ENCODE assay signal across 8 cellular contexts in the genomic region with DNA sequence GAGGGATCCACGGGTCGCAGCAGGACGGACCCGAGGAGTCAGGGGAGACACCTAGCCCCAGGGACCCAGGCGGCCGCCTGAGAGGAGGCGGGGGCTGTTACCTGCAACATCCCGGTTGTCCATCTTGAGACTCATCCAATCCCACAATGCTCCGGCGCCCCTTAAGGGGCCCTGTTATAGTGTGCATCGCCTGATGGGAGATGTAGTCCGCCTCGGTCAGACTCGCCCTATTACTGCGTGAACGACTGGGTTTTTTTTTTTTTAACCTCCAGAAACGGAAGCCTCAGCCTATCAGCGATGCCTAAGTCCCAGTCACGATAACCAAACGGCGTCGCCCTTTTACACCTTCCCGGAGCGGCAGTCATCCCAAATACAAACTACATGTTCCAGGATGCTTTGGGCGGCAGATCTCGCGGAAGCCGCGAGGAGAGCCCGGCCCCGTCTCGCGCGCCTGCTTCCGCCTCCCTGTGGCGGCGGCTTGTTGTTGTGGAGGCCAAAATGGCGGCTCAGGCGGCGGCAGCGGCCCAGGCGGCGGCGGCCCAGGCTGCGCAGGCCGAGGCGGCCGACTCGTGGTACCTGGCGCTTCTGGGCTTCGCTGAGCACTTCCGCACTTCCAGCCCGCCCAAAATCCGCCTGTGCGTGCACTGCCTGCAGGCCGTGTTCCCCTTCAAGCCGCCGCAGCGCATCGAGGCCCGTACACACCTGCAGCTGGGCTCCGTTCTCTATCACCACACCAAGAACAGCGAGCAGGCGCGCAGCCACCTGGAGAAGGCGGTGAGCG. TPM values are rescaled to one million over a fixed set of nuclear protein-coding genes. Genes with fewer than 3 reads are reported as not detected.
DNase-seq lines count a peak whose midpoint lies in the region; FAIRE-seq and TF ChIP-seq lines count a peak whose summit lies in the region.

A gene with protein sequence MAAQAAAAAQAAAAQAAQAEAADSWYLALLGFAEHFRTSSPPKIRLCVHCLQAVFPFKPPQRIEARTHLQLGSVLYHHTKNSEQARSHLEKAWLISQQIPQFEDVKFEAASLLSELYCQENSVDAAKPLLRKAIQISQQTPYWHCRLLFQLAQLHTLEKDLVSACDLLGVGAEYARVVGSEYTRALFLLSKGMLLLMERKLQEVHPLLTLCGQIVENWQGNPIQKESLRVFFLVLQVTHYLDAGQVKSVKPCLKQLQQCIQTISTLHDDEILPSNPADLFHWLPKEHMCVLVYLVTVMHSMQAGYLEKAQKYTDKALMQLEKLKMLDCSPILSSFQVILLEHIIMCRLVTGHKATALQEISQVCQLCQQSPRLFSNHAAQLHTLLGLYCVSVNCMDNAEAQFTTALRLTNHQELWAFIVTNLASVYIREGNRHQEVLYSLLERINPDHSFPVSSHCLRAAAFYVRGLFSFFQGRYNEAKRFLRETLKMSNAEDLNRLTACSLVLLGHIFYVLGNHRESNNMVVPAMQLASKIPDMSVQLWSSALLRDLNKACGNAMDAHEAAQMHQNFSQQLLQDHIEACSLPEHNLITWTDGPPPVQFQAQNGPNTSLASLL (plus strand): TSS at position 468 of the 781 bp plus-strand sequence. CDS start 31 bp downstream, at position 499.
A gene with protein sequence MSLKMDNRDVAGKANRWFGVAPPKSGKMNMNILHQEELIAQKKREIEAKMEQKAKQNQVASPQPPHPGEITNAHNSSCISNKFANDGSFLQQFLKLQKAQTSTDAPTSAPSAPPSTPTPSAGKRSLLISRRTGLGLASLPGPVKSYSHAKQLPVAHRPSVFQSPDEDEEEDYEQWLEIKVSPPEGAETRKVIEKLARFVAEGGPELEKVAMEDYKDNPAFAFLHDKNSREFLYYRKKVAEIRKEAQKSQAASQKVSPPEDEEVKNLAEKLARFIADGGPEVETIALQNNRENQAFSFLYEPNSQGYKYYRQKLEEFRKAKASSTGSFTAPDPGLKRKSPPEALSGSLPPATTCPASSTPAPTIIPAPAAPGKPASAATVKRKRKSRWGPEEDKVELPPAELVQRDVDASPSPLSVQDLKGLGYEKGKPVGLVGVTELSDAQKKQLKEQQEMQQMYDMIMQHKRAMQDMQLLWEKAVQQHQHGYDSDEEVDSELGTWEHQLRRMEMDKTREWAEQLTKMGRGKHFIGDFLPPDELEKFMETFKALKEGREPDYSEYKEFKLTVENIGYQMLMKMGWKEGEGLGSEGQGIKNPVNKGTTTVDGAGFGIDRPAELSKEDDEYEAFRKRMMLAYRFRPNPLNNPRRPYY (minus strand): TSS at position 148 of the 781 bp plus-strand sequence. CDS start 13 bp downstream, at position 135.

- H2BK120ac ChIP-seq in neuronal stem cell (ENCODE audit: low read depth, low read length): no peak within 1 kb of the TSS

- peak within 1 kb of the TSS; percentile 87 for H3K4me2 ChIP-seq in MM.1S (ENCODE audit: low read depth, low read length)
- peak within 1 kb of the TSS; percentile 74 for H3K4me2 ChIP-seq in neuronal stem cell (ENCODE audit: insufficient read depth, low read length, poor library complexity, severe bottlenecking)

- in situ Hi-C loops in HAP-1 (cut with MboI; ENCODE audit: low sequenced_read_pairs): no loop called here

- peak within 1 kb of the TSS; percentile 99 for H4K91ac ChIP-seq in neuronal stem cell (ENCODE audit: low read depth, low read length, poor library complexity)

- peak within 1 kb of the TSS; percentile 82 for H2BK12ac ChIP-seq in neuronal stem cell (ENCODE audit: low read length)

- no CpG with 5 or more reads among the region's 67 CpGs for WGBS in neuronal stem cell (ENCODE audit: extremely low coverage in 2 of 2, insufficient read length in 2 of 2, insufficient replicate concordance in 1 of 2), 2 donors

- peak within 1 kb of the TSS; percentile 60 for H2BK15ac ChIP-seq in neuronal stem cell (ENCODE audit: low read length)

- peak; percentile 86 for DNase-seq in GF-D8 (lab: John Stamatoyannopoulos, UW)
- DNase-seq in HAP-1 (ENCODE audit: low spot score in 2 of 2): peak; percentile 89 to 92
- peak; percentile 93 for DNase-seq in MM.1S
- DNase-seq in SJCRH30: peak; percentile 89 to 94
- DNase-seq in activated naive CD4-positive, alpha-beta T cell (lab: John Stamatoyannopoulos, UW): peak; percentile 68 to 86 (median 72)
- DNase-seq in frontal cortex (ENCODE audit: low spot score in 2 of 2): peak; percentile 92 to 95
- DNase-seq in neuronal stem cell (ENCODE audit: low spot score): peak; percentile 87

- H3K14ac ChIP-seq in neuronal stem cell (ENCODE audit: low read length): peak within 1 kb of the TSS; percentile 98

- H2BK5ac ChIP-seq in neuronal stem cell (ENCODE audit: low read length): peak within 1 kb of the TSS; percentile 98

- H3K9me3 ChIP-seq in HAP-1 (no peaks in the 10 kb centered on the region), MM.1S (replicated peaks; ENCODE audit: insufficient read depth, low read length) (no peaks in the 10 kb centered on the region), SJCRH30 (replicated peaks) (no peaks in the 10 kb centered on the region), neuronal stem cell (replicated peaks in 1 of 2; ENCODE audit: control insufficient read depth in 2 of 2, insufficient read depth in 1 of 2, low read depth in 1 of 2, low read length in 2 of 2) (peaks cover 0 to 2% of the 10 kb centered on the region in 2 donors)

- H3K27me3 ChIP-seq in HAP-1 (ENCODE audit: low read depth): no peaks in the 10 kb centered on the region
- H3K27me3 ChIP-seq in MM.1S (replicated peaks; ENCODE audit: insufficient read depth, low read length): no peaks in the 10 kb centered on the region
- H3K27me3 ChIP-seq in SJCRH30: no peaks in the 10 kb centered on the region
- no peaks in the 10 kb centered on the region for H3K27me3 ChIP-seq in neuronal stem cell (ENCODE audit: control insufficient read depth in 3 of 3, insufficient read depth in 3 of 3, low read depth in 1 of 3, low read length in 3 of 3)

- peaks cover 89% of the 10 kb centered on the region for H3K79me2 ChIP-seq in MM.1S (ENCODE audit: low read length)

- no peaks in the 10 kb centered on the region for H3K9me2 ChIP-seq in MM.1S (replicated peaks; ENCODE audit: insufficient read depth, low read length)

- H3K9ac ChIP-seq in MM.1S (ENCODE audit: low read length): peak within 1 kb of the TSS; percentile 98
- H3K9ac ChIP-seq in neuronal stem cell (ENCODE audit: low read depth, low read length, poor library complexity): peak within 1 kb of the TSS; percentile 100

- no peaks in the 10 kb centered on the region for H3F3A ChIP-seq in MM.1S (ENCODE audit: insufficient read depth, low read length)

- H2AFZ ChIP-seq in MM.1S (ENCODE audit: low read length) (peak within 1 kb of the TSS; percentile 87), neuronal stem cell (ENCODE audit: low read length) (peak within 1 kb of the TSS; percentile 99)

- H2AK5ac ChIP-seq in neuronal stem cell (ENCODE audit: low read depth, low read length): peak within 1 kb of the TSS; percentile 99

- peak within 1 kb of the TSS; percentile 98 for H3K4ac ChIP-seq in neuronal stem cell (ENCODE audit: low read length)

- H3K36me3 ChIP-seq in HAP-1 (replicated peaks): peaks cover 36% of the 10 kb centered on the region
- H3K36me3 ChIP-seq in MM.1S (replicated peaks; ENCODE audit: insufficient read depth, low read length): 0 out of 2 replicates have a peak, but pooled peaks cover 4% of the 10 kb centered on the region
- H3K36me3 ChIP-seq in SJCRH30: peaks cover 24% of the 10 kb centered on the region
- H3K36me3 ChIP-seq in neuronal stem cell (replicated peaks in 1 of 2; ENCODE audit: control insufficient read depth in 2 of 2, insufficient read depth in 2 of 2, low read length in 2 of 2): peaks cover 19 to 50% of the 10 kb centered on the region in 2 donors

- peak within 1 kb of the TSS; percentile 100 for H3K18ac ChIP-seq in neuronal stem cell (ENCODE audit: low read length)

- H3K23ac ChIP-seq in neuronal stem cell (ENCODE audit: low read depth, low read length, poor library complexity): peak within 1 kb of the TSS; percentile 98

- H3K79me1 ChIP-seq in neuronal stem cell (ENCODE audit: low read depth, low read length): peaks cover 32% of the 10 kb centered on the region

- no peaks in the 10 kb centered on the region for H4K20me1 ChIP-seq in MM.1S (ENCODE audit: insufficient read depth, low read length)

- H3K27ac ChIP-seq in MM.1S (ENCODE audit: low read length) (peak within 1 kb of the TSS; percentile 77; the same call in 1 of the 2 replicates), SJCRH30 (peak within 1 kb of the TSS; percentile 94), neuronal stem cell (replicated peaks; ENCODE audit: low read length) (peak within 1 kb of the TSS; percentile 93)

- TF ChIP-seq CTCF in MM.1S (IDR thresholded peaks at IDR 0.05; ENCODE audit: low read length) (no peak), subcutaneous adipose tissue (IDR thresholded peaks at IDR 0.05; ENCODE audit: low read depth) (no peak)

- H3K4me3 ChIP-seq in HAP-1 (peak within 1 kb of the TSS; percentile 98), MM.1S (ENCODE audit: low read length) (peak within 1 kb of the TSS; percentile 100), SJCRH30 (peak within 1 kb of the TSS; percentile 99), neuronal stem cell (ENCODE audit: low read length in 2 of 2) (peak within 1 kb of the TSS; percentile 89 to 93)

- H4K8ac ChIP-seq in neuronal stem cell (ENCODE audit: low read depth, low read length): peak within 1 kb of the TSS; percentile 98

- FAIRE-seq in frontal cortex (lab: Jason Lieb, UNC): no peak

- H3K4me1 ChIP-seq in HAP-1: peaks cover 6% of the 10 kb centered on the region
- H3K4me1 ChIP-seq in MM.1S (ENCODE audit: low read length): no peaks in the 10 kb centered on the region; the same call in 1 of the 2 replicates
- peaks cover 2% of the 10 kb centered on the region; the same call in 1 of the 2 replicates for H3K4me1 ChIP-seq in SJCRH30
- peaks cover 4 to 10% of the 10 kb centered on the region in 2 donors for H3K4me1 ChIP-seq in neuronal stem cell (ENCODE audit: control insufficient read depth in 2 of 2, insufficient read depth in 1 of 2, low read depth in 1 of 2, low read length in 2 of 2)

RNA-seq across cellular contexts. Expression of the first gene that starts in this region (rescaled TPM):
- total RNA-seq in SJCRH30 (2014; rRNA removed; shearing (Covaris generic)): 18.0 and 24.3 TPM in 2 replicates
- total RNA-seq in frontal cortex: 20.8 TPM
- 17.0 TPM for polyA plus RNA-seq in neuronal stem cell (2013, experiment 1 of 2)
- polyA plus RNA-seq in neuronal stem cell (2013, experiment 2 of 2): 17.6 TPM
- total RNA-seq in subcutaneous adipose tissue: 10 to 100 TPM; 20.9 to 78.2 (median 43.9) TPM

RNA-seq across cellular contexts. Expression of the second gene that starts in this region (rescaled TPM):
- total RNA-seq in SJCRH30 (2014; rRNA removed; shearing (Covaris generic)): 35.4 and 40.8 TPM in 2 replicates
- total RNA-seq in frontal cortex: 22.8 TPM
- polyA plus RNA-seq in neuronal stem cell (2013, experiment 1 of 2): 53.3 TPM
- 55.9 TPM for polyA plus RNA-seq in neuronal stem cell (2013, experiment 2 of 2)
- 10 to 100 TPM; 15.5 to 37.3 (median 24.0) TPM for total RNA-seq in subcutaneous adipose tissue

Comparison
In these comparisons a context has a peak if more than half of its experiments do, and no peak if none do; other contexts are left out.
1. Peak in every context shown above with its lines: DNase-seq, H3K4me3 ChIP-seq and H3K27ac ChIP-seq.